22 cellular contexts compared by ENCODE assay signal in the genomic region with DNA sequence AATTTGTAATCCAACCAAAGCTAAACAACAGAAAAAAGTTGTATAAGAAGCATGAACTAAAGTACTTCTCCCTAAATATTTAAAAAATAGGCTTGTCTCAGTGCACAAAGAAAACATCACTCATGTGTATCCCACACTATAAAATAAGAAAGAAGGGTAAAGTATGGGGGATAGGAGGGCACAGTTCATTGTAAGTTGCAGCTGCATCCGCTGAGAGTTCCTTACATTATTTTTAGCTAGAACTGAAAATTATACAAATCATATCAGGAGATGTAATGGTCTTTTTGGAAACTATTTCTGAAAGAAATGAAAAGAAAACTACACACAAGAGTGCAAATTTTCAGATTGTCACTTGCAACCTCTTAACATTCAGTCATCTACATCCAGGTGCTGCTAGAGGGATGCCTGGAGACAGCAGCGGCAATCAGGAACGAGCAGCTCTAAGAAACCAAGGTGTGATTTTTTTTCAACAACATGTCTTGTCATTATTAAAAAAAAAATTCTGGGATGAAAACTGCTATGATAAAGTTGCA.
"Had no signal": no experiment of that assay in that cellular context is flagged by ENCODE, and none has a peak within 500 bp of the region (broad histone marks: within the 10 kb centered on the region; RNA-seq: fewer than 3 reads in every experiment).

No MANE protein-coding gene starts in this region.

- H3K27me3 ChIP-seq: foreskin keratinocyte, neural progenitor cell, pancreas, thyroid gland had no signal

- H3K4me3 Mint-ChIP-seq: endodermal cell, memory B cell, mesothelial cell of epicardium, natural killer cell, neural progenitor cell, type B pancreatic cell had no signal

- ATAC-seq: foreskin keratinocyte, left cardiac atrium, lower lobe of right lung, natural killer cell, pancreas, right cardiac atrium had no signal

- H3K9me3 Mint-ChIP-seq: endodermal cell, neural progenitor cell, type B pancreatic cell had no signal

- H3K27me3 Mint-ChIP-seq: memory B cell, progenitor cell of endocrine pancreas, type B pancreatic cell had no signal

- H3K4me1 Mint-ChIP-seq: endodermal cell, memory B cell, mesothelial cell of epicardium, natural killer cell had no signal

- H3K4me2 ChIP-seq: neural progenitor cell had no signal

- H3K36me3 Mint-ChIP-seq: memory B cell, natural killer cell, type B pancreatic cell had no signal

- DNase-seq: dermis blood vessel endothelial cell; endodermal cell; erythroblast; foreskin keratinocyte; kidney; left cardiac atrium; left ventricle myocardium inferior; lower lobe of right lung; natural killer cell; nucleus accumbens; pancreas; right cardiac atrium; small intestine; stimulated activated CD4-positive, alpha-beta T cell treated with anti-CD3 and anti-CD28 coated beads, Interleukin-12 subunit alpha, Interleukin-12 subunit beta, amount 100 ng/mL, for 4 hours; stimulated activated CD4-positive, alpha-beta T cell treated with anti-CD3 and anti-CD28 coated beads, Interleukin-2, amount 100 ng/mL, for 48 hours; stimulated activated naive CD4-positive, alpha-beta T cell treated with Interleukin-2 at 50 U/mL for 16 hours; thyroid gland had no signal

- H3K9me3 ChIP-seq: lower lobe of right lung, pancreas, thyroid gland had no signal

- H3K27ac Mint-ChIP-seq: endodermal cell, memory B cell, mesothelial cell of epicardium, natural killer cell, neural progenitor cell, progenitor cell of endocrine pancreas, type B pancreatic cell had no signal

- H3K4me3 ChIP-seq: left ventricle myocardium inferior, lower lobe of right lung, neural progenitor cell, pancreas, thyroid gland had no signal

- H3K36me3 ChIP-seq: left ventricle myocardium inferior, lower lobe of right lung, neural progenitor cell, pancreas, thyroid gland had no signal

- H3K4me1 ChIP-seq: foreskin keratinocyte, left ventricle myocardium inferior, lower lobe of right lung, neural progenitor cell, pancreas, thyroid gland had no signal

- H2AFZ ChIP-seq: neural progenitor cell had no signal

- H3K9ac ChIP-seq: neural progenitor cell had no signal

- H3K27ac ChIP-seq: foreskin keratinocyte, left ventricle myocardium inferior, lower lobe of right lung, neural progenitor cell, pancreas, thyroid gland had no signal
